ENCODE assay signal across 8 cellular contexts in the genomic region with DNA sequence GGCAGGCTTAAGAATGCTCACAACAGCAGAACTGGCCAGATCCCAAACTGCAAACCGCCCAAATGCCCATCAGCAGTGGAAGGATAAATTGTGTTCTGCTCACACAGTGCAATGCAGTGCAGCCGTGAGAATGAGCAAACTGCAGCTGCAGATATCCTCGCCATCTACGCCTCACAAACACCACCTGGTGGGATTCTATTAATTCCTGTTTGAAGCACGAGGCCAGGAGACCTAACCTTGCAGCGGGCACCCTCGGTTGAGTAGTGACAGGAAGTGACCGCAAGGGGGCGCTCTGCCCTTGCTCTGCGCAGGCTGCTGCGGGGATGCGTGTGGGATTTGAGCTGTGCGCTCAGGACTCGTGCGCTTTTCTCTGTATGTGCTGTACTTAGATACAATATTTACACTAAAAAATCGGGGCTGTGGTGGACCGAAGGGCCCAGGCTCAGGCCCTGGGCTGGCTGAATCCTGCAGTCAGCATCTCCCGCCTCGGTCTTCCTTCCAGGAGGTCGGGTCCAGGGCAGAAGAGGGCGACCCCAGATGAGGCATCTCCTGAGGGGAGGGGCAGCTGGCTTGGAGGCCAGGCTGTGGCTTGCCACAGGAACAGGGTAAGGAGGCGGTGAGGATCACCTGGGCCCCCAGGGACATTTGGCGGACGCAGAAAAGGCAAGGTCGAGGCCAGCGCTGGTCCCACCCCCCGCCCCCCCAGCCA. TPM values are rescaled to one million over a fixed set of nuclear protein-coding genes. Genes with fewer than 3 reads are reported as not detected.
A peak's percentile ranks its signal among the peaks of the same experiment; 100 is the strongest.
DNase-seq lines count a peak whose midpoint lies in the region; ATAC-seq and TF ChIP-seq lines count a peak whose summit lies in the region.

No MANE protein-coding gene starts in this region.

- H2AFZ ChIP-seq in PC-9 = no peak overlapping the region
- H2AFZ ChIP-seq in neural cell (ENCODE audit: low read depth, low read length) = no peak overlapping the region

- DNase-seq in DMS53 (lab: John Stamatoyannopoulos, UW) (peak; percentile 89), KG1 (lab: John Stamatoyannopoulos, UW) (peak; percentile 23), PC-9 (peak; percentile 69 to 82), fibroblast of peridontal ligament (ENCODE audit: extremely low read depth) (peak; percentile 73)
- peak; percentile 88 to 89 for DNase-seq in activated T-cell treated with anti-CD3 and anti-CD28 coated beads, Interleukin-2, amount 50 U/mL, for 48 hours
- DNase-seq in stimulated activated naive CD8-positive, alpha-beta T cell treated with anti-CD3 and anti-CD28 coated beads, Interleukin-15, Interleukin-2, amounts not matched to agents 100 U/mL and 50 U/mL, for 24 hours = peak; percentile 84

- H3K4me3 ChIP-seq in PC-9 (no peak overlapping the region), neural cell (ENCODE audit: low read length) (peak overlapping the region; percentile 46)

- H3F3A ChIP-seq in PC-9 (ENCODE audit: insufficient read depth, low read depth) = no peaks in the 10 kb centered on the region
- H3F3A ChIP-seq in neural cell (ENCODE audit: insufficient read depth, low read length, poor library complexity, severe bottlenecking) = no peaks in the 10 kb centered on the region

- intact Hi-C loops in PC-9 (cut with micrococcal nuclease; ENCODE audit: unreplicated experiment) = loop anchor here (1.0 to 2.0 kb wide), 3 partner anchors 78 to 752 kb away; partner anchors contain the start of gene KCNF1

- POLR2A ChIA-PET in PC-9 (lab: Charles Lee; ENCODE audit: unreplicated experiment) = interaction anchor here (0.5 kb wide), 1 partner anchor 1661 kb away, joined by 3 read pairs; no protein-coding TSS in a partner anchor

- ATAC-seq in GM21717 (IDR thresholded peaks at IDR 0.05; ENCODE audit: unreplicated experiment) = peak; percentile 75
- peak; percentile 81 for ATAC-seq in stimulated activated naive CD8-positive, alpha-beta T cell treated with anti-CD3 and anti-CD28 coated beads, Interleukin-15, Interleukin-2, amounts not matched to agents 100 U/mL and 50 U/mL, for 24 hours

- peak overlapping the region; percentile 32 for H3K9ac ChIP-seq in neural cell (ENCODE audit: low read length)

- CTCF ChIA-PET in PC-9 (lab: Charles Lee) = interaction anchor here (0.5 to 2.0 kb wide), 15 partner anchors 9 to 579 kb away, joined by 3 to 16 read pairs (median 4); a partner anchor contains a TSS

- H3K9me2 ChIP-seq in PC-9 (ENCODE audit: insufficient read depth) (no peaks in the 10 kb centered on the region), neural cell (ENCODE audit: insufficient read depth, low read length) (no peaks in the 10 kb centered on the region)

- H3K4me1 ChIP-seq in PC-9 (replicated peaks; ENCODE audit: insufficient read depth) = no peaks in the 10 kb centered on the region

- H3K9me3 ChIP-seq in PC-9 (ENCODE audit: insufficient read depth, low read depth) = no peaks in the 10 kb centered on the region
- no peaks in the 10 kb centered on the region for H3K9me3 ChIP-seq in neural cell (ENCODE audit: low read length)

- H4K20me1 ChIP-seq in PC-9 (ENCODE audit: insufficient read depth) (no peaks in the 10 kb centered on the region), neural cell (ENCODE audit: insufficient read depth) (no peaks in the 10 kb centered on the region)

- peak overlapping the region; percentile 21; the same call in 1 of the 2 replicates for H3K4me2 ChIP-seq in PC-9
- no peak overlapping the region for H3K4me2 ChIP-seq in neural cell (ENCODE audit: low read length)

- peaks cover 32% of the 10 kb centered on the region for H3K27me3 ChIP-seq in PC-9 (ENCODE audit: insufficient read depth, low read depth)
- H3K27me3 ChIP-seq in neural cell (ENCODE audit: insufficient read depth, low read depth, low read length) = no peaks in the 10 kb centered on the region

- TF ChIP-seq CTCF in PC-9 (conservative IDR thresholded peaks at IDR 0.05) (peak; percentile 98), neural cell (IDR thresholded peaks at IDR 0.05; ENCODE audit: poor library complexity, severe bottlenecking) (peak; percentile 100)

- H3K27ac ChIP-seq in PC-9 = no peak overlapping the region
- H3K27ac ChIP-seq in neural cell (ENCODE audit: low read length) = no peak overlapping the region

- TF ChIP-seq EP300 in neural cell (conservative IDR thresholded peaks at IDR 0.05; ENCODE audit: poor library complexity, severe bottlenecking) = peak; percentile 37

- peak; percentile 100 for TF ChIP-seq RAD21 in neural cell (conservative IDR thresholded peaks at IDR 0.05)

- no peaks in the 10 kb centered on the region for H3K36me3 ChIP-seq in PC-9 (ENCODE audit: low read depth)
- no peaks in the 10 kb centered on the region for H3K36me3 ChIP-seq in neural cell (ENCODE audit: insufficient read depth, low read length)

- no peaks in the 10 kb centered on the region for H3K79me2 ChIP-seq in PC-9 (ENCODE audit: low read depth)
- H3K79me2 ChIP-seq in neural cell (replicated peaks; ENCODE audit: insufficient read depth, low read length) = no peaks in the 10 kb centered on the region

- BruUV-seq in PC-9 (replicated peaks; lab: Mats Ljungman, UMichigan) = no TSS peak

TF ChIP-seq in neural cell, 6 proteins besides CTCF, POLR2A, EP300 and RAD21:
- TF ChIP-seq REST (IDR thresholded peaks at IDR 0.05; ENCODE audit: borderline replicate concordance) (peak; percentile 51), EZH2 (IDR thresholded peaks at IDR 0.05; ENCODE audit: borderline replicate concordance, insufficient read depth, low read length, poor library complexity, severe bottlenecking) (no peak), MXI1 (conservative IDR thresholded peaks at IDR 0.05; ENCODE audit: poor library complexity, severe bottlenecking) (peak; percentile 84), TAF1 (IDR thresholded peaks at IDR 0.05; ENCODE audit: low read depth) (no peak), POLR2AphosphoS5 (IDR thresholded peaks at IDR 0.05) (peak; percentile 54), SMC3 (conservative IDR thresholded peaks at IDR 0.05; ENCODE audit: poor library complexity) (peak; percentile 99)

RNA-seq across cellular contexts. Expression of gene PDIA6, which starts 19.8 kb away (rescaled TPM):
- 127 and 170 TPM in 2 replicates for total RNA-seq in PC-9 (2021)
- 109 and 124 TPM in 2 replicates for polyA plus RNA-seq in neural cell
- 103 and 107 TPM in 2 replicates for polyA minus RNA-seq in neural cell

Comparison
In these comparisons a context has a peak if more than half of its experiments do, and no peak if none do; other contexts are left out.
1. DNase-seq: peak in every context shown above with its lines; median percentile 89 in DMS53; 88 in activated T-cell treated with anti-CD3 and anti-CD28 coated beads, Interleukin-2, amount 50 U/mL, for 48 hours; 84 in stimulated activated naive CD8-positive, alpha-beta T cell treated with anti-CD3 and anti-CD28 coated beads, Interleukin-15, Interleukin-2, amounts not matched to agents 100 U/mL and 50 U/mL, for 24 hours; 76 in PC-9; 73 in fibroblast of peridontal ligament; 23 in KG1.